In genomic region chr10:86945361-86946214, GRCh38 we compare ENCODE assay signal across 11 cellular contexts. TPM values are rescaled to one million over a fixed set of nuclear protein-coding genes. Genes with fewer than 3 reads are reported as not detected.
DNase-seq lines count a peak whose midpoint lies in the region; ATAC-seq and TF ChIP-seq lines count a peak whose summit lies in the region.
"Had no signal": no experiment of that assay in that cellular context is flagged by ENCODE, and none has a peak within 500 bp of the region (broad histone marks: within the 10 kb centered on the region; RNA-seq: fewer than 3 reads in every experiment).

No MANE protein-coding gene starts in this region.

- H3K9ac ChIP-seq in Loucy (ENCODE audit: low read depth, low read length, poor library complexity, severe bottlenecking) (no peak overlapping the region), endodermal cell (ENCODE audit: extremely low read depth, low read length, poor library complexity, severe bottlenecking) (no peak overlapping the region)

- H3K4me1 ChIP-seq in BE2C: no peaks in the 10 kb centered on the region
- H3K4me1 ChIP-seq in Loucy (ENCODE audit: insufficient read depth, low read length, poor library complexity, severe bottlenecking): no peaks in the 10 kb centered on the region
- H3K4me1 ChIP-seq in endodermal cell (ENCODE audit: control insufficient read depth, insufficient read depth, low read length): no peaks in the 10 kb centered on the region

- H3K9me2 ChIP-seq in Loucy (replicated peaks; ENCODE audit: low read depth, low read length): no peaks in the 10 kb centered on the region

- TF ChIP-seq CTCF in BE2C (IDR thresholded peaks at IDR 0.05; ENCODE audit: low read depth, low read length): peak; percentile 60
- 0 out of 2 replicates have a peak, but pooled peaks have one; percentile 19 for TF ChIP-seq CTCF in Loucy (conservative IDR thresholded peaks at IDR 0.05; ENCODE audit: low read length)
- TF ChIP-seq CTCF in endodermal cell (conservative IDR thresholded peaks at IDR 0.05): peak; percentile 83
- TF ChIP-seq CTCF in nephron progenitor cell (IDR thresholded peaks at IDR 0.05): peak; percentile 42

- H3K9me3 Mint-ChIP-seq in endodermal cell: peaks cover 4% of the 10 kb centered on the region
- H3K9me3 Mint-ChIP-seq in nephron progenitor cell: peaks cover 14% of the 10 kb centered on the region

- H3K9me3 ChIP-seq in BE2C (no peaks in the 10 kb centered on the region), Loucy (ENCODE audit: insufficient read depth, low read depth, low read length) (no peaks in the 10 kb centered on the region), endodermal cell (ENCODE audit: control insufficient read depth, low read length) (no peaks in the 10 kb centered on the region)
- H3K9me3 ChIP-seq: esophagus squamous epithelium had no signal

- WGBS in endodermal cell (ENCODE audit: insufficient coverage in 1 of 2, insufficient read length in 1 of 2), 2 experiments: 74 to 75% methylated on average over 11 to 18 of the region's 18 CpGs

- H3K27ac ChIP-seq in endodermal cell (ENCODE audit: low read depth, low read length): no peak overlapping the region
- H3K27ac ChIP-seq: esophagus squamous epithelium had no signal

- no peaks in the 10 kb centered on the region for H3K79me2 ChIP-seq in Loucy (ENCODE audit: insufficient read depth, low read length)

- H3K4me1 Mint-ChIP-seq in endodermal cell (peaks cover 5% of the 10 kb centered on the region), nephron progenitor cell (peaks cover 28% of the 10 kb centered on the region)

- no peaks in the 10 kb centered on the region for H3K36me3 ChIP-seq in BE2C
- no peaks in the 10 kb centered on the region for H3K36me3 ChIP-seq in Loucy (ENCODE audit: insufficient read depth, low read length)
- no peaks in the 10 kb centered on the region for H3K36me3 ChIP-seq in endodermal cell (ENCODE audit: control insufficient read depth, insufficient read depth, low read length)
- H3K36me3 ChIP-seq: esophagus squamous epithelium had no signal

- H3K4me2 ChIP-seq in Loucy (ENCODE audit: low read depth, low read length, poor library complexity, severe bottlenecking): no peak overlapping the region

- H2AFZ ChIP-seq in Loucy (ENCODE audit: low read length): no peak overlapping the region

- no peaks in the 10 kb centered on the region for H4K20me1 ChIP-seq in Loucy (ENCODE audit: insufficient read depth, low read length, poor library complexity, severe bottlenecking)

- peaks cover 39% of the 10 kb centered on the region for H3K27me3 Mint-ChIP-seq in endodermal cell (ENCODE audit: insufficient read depth)
- no peaks in the 10 kb centered on the region for H3K27me3 Mint-ChIP-seq in nephron progenitor cell (ENCODE audit: low read depth, poor library complexity)

- DNase-seq in BE2C (no peak), endodermal cell (peak; percentile 92), nephron progenitor cell (peak; percentile 49), HK-2 (ENCODE audit: unreplicated experiment) (no peak), midbrain (lab: John Stamatoyannopoulos, UW) (no peak)
- DNase-seq: esophagus squamous epithelium, NCI-H226 had no signal

- H3K27ac Mint-ChIP-seq in endodermal cell: no peak overlapping the region
- H3K27ac Mint-ChIP-seq in nephron progenitor cell: no peak overlapping the region

- H3K27me3 ChIP-seq in BE2C: no peaks in the 10 kb centered on the region
- no peaks in the 10 kb centered on the region for H3K27me3 ChIP-seq in Loucy (ENCODE audit: insufficient read depth, low read length, poor library complexity, severe bottlenecking)
- no peaks in the 10 kb centered on the region for H3K27me3 ChIP-seq in endodermal cell (ENCODE audit: control insufficient read depth, insufficient read depth, low read length, poor library complexity, severe bottlenecking)
- H3K27me3 ChIP-seq: esophagus squamous epithelium had no signal

- no peak for ATAC-seq in GM19452 (IDR thresholded peaks at IDR 0.05; ENCODE audit: unreplicated experiment)
- ATAC-seq in HG03045 (IDR thresholded peaks at IDR 0.05; ENCODE audit: unreplicated experiment): no peak

- H3K4me3 ChIP-seq in BE2C (ENCODE audit: low read depth, low read length) (no peak overlapping the region), Loucy (ENCODE audit: low read length, poor library complexity, severe bottlenecking) (no peak overlapping the region), endodermal cell (ENCODE audit: low read length) (no peak overlapping the region)
- H3K4me3 ChIP-seq: esophagus squamous epithelium had no signal

- peaks cover 4% of the 10 kb centered on the region for H3K36me3 Mint-ChIP-seq in endodermal cell (ENCODE audit: low read depth)
- peaks cover 18% of the 10 kb centered on the region for H3K36me3 Mint-ChIP-seq in nephron progenitor cell (ENCODE audit: low read depth)

- H3K4me3 Mint-ChIP-seq in endodermal cell (no peak overlapping the region), nephron progenitor cell (no peak overlapping the region)

- H3F3A ChIP-seq in Loucy (ENCODE audit: low read depth): no peaks in the 10 kb centered on the region

RNA-seq across cellular contexts. Expression of gene MMRN2, which starts 11.8 kb away (rescaled TPM):
- not detected for polyA plus RNA-seq in BE2C (2012; ENCODE audit: insufficient read depth, insufficient read length, low read depth)
- 1 to 10 TPM in 1 of 2 donors, under 1 TPM in 1; 1.00 to 1.3 TPM for total RNA-seq in endodermal cell
- polyA plus RNA-seq in endodermal cell (2013, experiment 1 of 2): 0.75 TPM
- polyA plus RNA-seq in endodermal cell (2013, experiment 2 of 2): 0.58 TPM
- total RNA-seq: activated CD8-positive, alpha-beta memory T cell treated with anti-CD3 and anti-CD28 coated beads for 36 hours had no signal

RNA-seq across cellular contexts. Expression of gene SNCG, which starts 12.8 kb away (rescaled TPM):
- 9.6 TPM for polyA plus RNA-seq in BE2C (2012; ENCODE audit: insufficient read depth, insufficient read length, low read depth)
- total RNA-seq in endodermal cell: 1 to 10 TPM in 1 of 2 donors, under 1 TPM in 1; 0.60 to 2.7 TPM
- polyA plus RNA-seq in endodermal cell (2013, experiment 1 of 2): 14.7 TPM
- polyA plus RNA-seq in endodermal cell (2013, experiment 2 of 2): 11.6 TPM
- total RNA-seq: activated CD8-positive, alpha-beta memory T cell treated with anti-CD3 and anti-CD28 coated beads for 36 hours had no signal

RNA-seq across cellular contexts. Expression of gene ADIRF, which starts 22.7 kb away (rescaled TPM):
- polyA plus RNA-seq in BE2C (2012; ENCODE audit: insufficient read depth, insufficient read length, low read depth): not detected
- total RNA-seq in endodermal cell: under 1 TPM in 1 of 2 donors, not detected in 1; 0.53 TPM
- 0.50 TPM for polyA plus RNA-seq in endodermal cell (2013, experiment 1 of 2)
- 0.66 TPM for polyA plus RNA-seq in endodermal cell (2013, experiment 2 of 2)
- total RNA-seq: activated CD8-positive, alpha-beta memory T cell treated with anti-CD3 and anti-CD28 coated beads for 36 hours had no signal

Comparison
In these comparisons a context has a peak if more than half of its experiments do, and no peak if none do; other contexts are left out.
1. DNase-seq: peak in endodermal cell (single experiment) and nephron progenitor cell (single experiment); none in BE2C (single experiment), HK-2 (single experiment) and midbrain (single experiment).
2. CTCF ChIP-seq: peak in every context shown above with its lines; median percentile 83 in endodermal cell; 60 in BE2C; 42 in nephron progenitor cell; 19 in Loucy.